Comparison of ENCODE assay signal across 3 cellular contexts in the genomic region with DNA sequence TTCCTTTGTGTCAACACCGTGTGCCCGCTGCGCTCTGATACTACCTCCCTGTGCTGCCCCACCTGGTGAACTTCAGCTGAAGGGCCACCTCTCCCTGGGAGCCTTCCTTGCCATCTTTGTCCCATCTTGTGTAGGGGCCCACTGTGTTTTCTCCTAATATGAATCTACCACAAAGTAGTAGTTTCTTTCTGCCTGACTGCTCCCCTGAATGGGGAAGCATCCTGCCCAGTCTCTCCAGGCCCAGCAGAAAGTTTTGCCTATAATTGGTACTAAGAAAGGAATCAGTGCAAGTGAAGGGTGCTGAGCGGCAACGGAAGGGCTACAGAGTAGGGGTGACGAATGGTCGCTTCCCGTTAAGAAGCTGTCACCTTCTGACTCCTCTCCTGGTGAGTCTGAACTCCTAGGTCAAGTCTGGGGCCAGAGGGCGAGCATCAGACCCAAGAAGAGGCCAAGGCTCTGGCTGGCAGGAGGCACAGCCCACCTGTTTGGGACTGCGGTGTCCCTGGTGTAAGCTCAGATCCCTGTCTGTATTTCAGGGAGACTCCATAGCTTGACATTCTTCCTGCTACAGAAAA.
A peak's percentile ranks its signal among the peaks of the same experiment; 100 is the strongest.
TF ChIP-seq lines count a peak whose summit lies in the region.

No MANE protein-coding gene starts in this region.

TF ChIP-seq in GM23338, 12 proteins besides CTCF, POLR2A, EP300 and RAD21:
- no peak for TF ChIP-seq POLR2AphosphoS5 (IDR thresholded peaks at IDR 0.05; ENCODE audit: low read depth)
TF ChIP-seq in GM23338: peak in this region for 0.

TF ChIP-seq in GM12878, 131 proteins besides CTCF, POLR2A, EP300 and RAD21:
- TF ChIP-seq TCF3 (IDR thresholded peaks at IDR 0.05; ENCODE audit: borderline replicate concordance, insufficient read depth, low read depth, low read length), result no peak

TF ChIP-seq in HepG2, 621 proteins besides CTCF, POLR2A, EP300 and RAD21:
- TF ChIP-seq SMAD9 (CRISPR knock-in tag; IDR thresholded peaks at IDR 0.05), result no peak
- 0 out of 2 replicates have a peak, but pooled peaks have one; percentile 5 for TF ChIP-seq HOXA3 (CRISPR knock-in tag; IDR thresholded peaks at IDR 0.05)
- no peak for TF ChIP-seq MIXL1 (CRISPR knock-in tag; IDR thresholded peaks at IDR 0.05)
- TF ChIP-seq, protein P1, sequence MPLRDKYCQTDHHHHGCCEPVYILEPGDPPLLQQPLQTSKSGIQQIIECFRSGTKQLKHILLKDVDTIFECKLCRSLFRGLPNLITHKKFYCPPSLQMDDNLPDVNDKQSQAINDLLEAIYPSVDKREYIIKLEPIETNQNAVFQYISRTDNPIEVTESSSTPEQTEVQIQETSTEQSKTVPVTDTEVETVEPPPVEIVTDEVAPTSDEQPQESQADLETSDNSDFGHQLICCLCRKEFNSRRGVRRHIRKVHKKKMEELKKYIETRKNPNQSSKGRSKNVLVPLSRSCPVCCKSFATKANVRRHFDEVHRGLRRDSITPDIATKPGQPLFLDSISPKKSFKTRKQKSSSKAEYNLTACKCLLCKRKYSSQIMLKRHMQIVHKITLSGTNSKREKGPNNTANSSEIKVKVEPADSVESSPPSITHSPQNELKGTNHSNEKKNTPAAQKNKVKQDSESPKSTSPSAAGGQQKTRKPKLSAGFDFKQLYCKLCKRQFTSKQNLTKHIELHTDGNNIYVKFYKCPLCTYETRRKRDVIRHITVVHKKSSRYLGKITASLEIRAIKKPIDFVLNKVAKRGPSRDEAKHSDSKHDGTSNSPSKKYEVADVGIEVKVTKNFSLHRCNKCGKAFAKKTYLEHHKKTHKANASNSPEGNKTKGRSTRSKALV (CRISPR knock-in tag; IDR thresholded peaks at IDR 0.05), result no peak
- no peak for TF ChIP-seq FOXA1 (IDR thresholded peaks at IDR 0.05)
- 0 out of 2 replicates have a peak, but pooled peaks have one; percentile 17 for TF ChIP-seq FOXA1 (CRISPR knock-in tag; IDR thresholded peaks at IDR 0.05)
- TF ChIP-seq ZMAT3 (CRISPR knock-in tag; conservative IDR thresholded peaks at IDR 0.05), result 0 out of 2 replicates have a peak, but pooled peaks have one; percentile 13
- no peak for TF ChIP-seq BCL6 (CRISPR knock-in tag; IDR thresholded peaks at IDR 0.05)
- TF ChIP-seq ZNF891 (CRISPR knock-in tag; IDR thresholded peaks at IDR 0.05), result peak; percentile 16; the same call in 1 of the 2 replicates
- TF ChIP-seq, protein P2, sequence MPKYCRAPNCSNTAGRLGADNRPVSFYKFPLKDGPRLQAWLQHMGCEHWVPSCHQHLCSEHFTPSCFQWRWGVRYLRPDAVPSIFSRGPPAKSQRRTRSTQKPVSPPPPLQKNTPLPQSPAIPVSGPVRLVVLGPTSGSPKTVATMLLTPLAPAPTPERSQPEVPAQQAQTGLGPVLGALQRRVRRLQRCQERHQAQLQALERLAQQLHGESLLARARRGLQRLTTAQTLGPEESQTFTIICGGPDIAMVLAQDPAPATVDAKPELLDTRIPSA (CRISPR knock-in tag; IDR thresholded peaks at IDR 0.05; ENCODE audit: borderline replicate concordance), result 0 out of 2 replicates have a peak, but pooled peaks have one; percentile 39
- TF ChIP-seq, protein P3, sequence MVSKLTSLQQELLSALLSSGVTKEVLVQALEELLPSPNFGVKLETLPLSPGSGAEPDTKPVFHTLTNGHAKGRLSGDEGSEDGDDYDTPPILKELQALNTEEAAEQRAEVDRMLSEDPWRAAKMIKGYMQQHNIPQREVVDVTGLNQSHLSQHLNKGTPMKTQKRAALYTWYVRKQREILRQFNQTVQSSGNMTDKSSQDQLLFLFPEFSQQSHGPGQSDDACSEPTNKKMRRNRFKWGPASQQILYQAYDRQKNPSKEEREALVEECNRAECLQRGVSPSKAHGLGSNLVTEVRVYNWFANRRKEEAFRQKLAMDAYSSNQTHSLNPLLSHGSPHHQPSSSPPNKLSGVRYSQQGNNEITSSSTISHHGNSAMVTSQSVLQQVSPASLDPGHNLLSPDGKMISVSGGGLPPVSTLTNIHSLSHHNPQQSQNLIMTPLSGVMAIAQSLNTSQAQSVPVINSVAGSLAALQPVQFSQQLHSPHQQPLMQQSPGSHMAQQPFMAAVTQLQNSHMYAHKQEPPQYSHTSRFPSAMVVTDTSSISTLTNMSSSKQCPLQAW (CRISPR knock-in tag; IDR thresholded peaks at IDR 0.05), result no peak
- TF ChIP-seq MATR3 (CRISPR knock-in tag; IDR thresholded peaks at IDR 0.05), result no peak
- no peak for TF ChIP-seq CENPX (CRISPR knock-in tag; IDR thresholded peaks at IDR 0.05)
- no peak for TF ChIP-seq TMF1 (CRISPR knock-in tag; IDR thresholded peaks at IDR 0.05; ENCODE audit: low read depth)
- TF ChIP-seq ASH2L (IDR thresholded peaks at IDR 0.05; ENCODE audit: insufficient read length, low read depth, low read length), result no peak
TF ChIP-seq in HepG2: peak in this region for 5.
